Comparison of ENCODE assay signal across 9 cellular contexts in genomic region chr15:81304226-81304625, GRCh38. TPM values are rescaled to one million over a fixed set of nuclear protein-coding genes. Genes with fewer than 3 reads are reported as not detected.
DNase-seq lines count a peak whose midpoint lies in the region; ATAC-seq and TF ChIP-seq lines count a peak whose summit lies in the region.
"Had no signal": no experiment of that assay in that cellular context is flagged by ENCODE, and none has a peak within 500 bp of the region (broad histone marks: within the 10 kb centered on the region; RNA-seq: fewer than 3 reads in every experiment).

No MANE protein-coding gene starts in this region.

- WGBS in thyroid gland, 2 donors = 48 to 51% methylated on average over 5 of the region's 5 CpGs
- WGBS in prostate gland = 47% methylated on average over 5 of the region's 5 CpGs

- H3K27ac ChIP-seq in thyroid gland (peak overlapping the region in 2 of 3 donors; percentile 17 to 60), prostate gland (peak overlapping the region in 1 of 2 donors; percentile 34)

- H3K4me1 ChIP-seq in thyroid gland (peaks cover 0 to 28% of the 10 kb centered on the region in 2 donors), prostate gland (replicated peaks) (peaks cover 3% of the 10 kb centered on the region)

- TF ChIP-seq POLR2A in thyroid gland (IDR thresholded peaks at IDR 0.05) (no peak), prostate gland (IDR thresholded peaks at IDR 0.05) (no peak)

- no peak overlapping the region for H3K4me3 ChIP-seq in thyroid gland (replicated peaks in 1 of 3)
- H3K4me3 ChIP-seq in prostate gland = no peak overlapping the region

- no peaks in the 10 kb centered on the region for H3K27me3 Mint-ChIP-seq in activated T-cell treated with anti-CD3 and anti-CD28 coated beads, Interleukin-2, amount 50 U/mL, for 4 hours (ENCODE audit: low read depth)

- H3K9me3 Mint-ChIP-seq in activated T-cell treated with anti-CD3 and anti-CD28 coated beads, Interleukin-2, amount 50 U/mL, for 4 hours = no peaks in the 10 kb centered on the region
- H3K9me3 Mint-ChIP-seq in activated naive CD4-positive, alpha-beta T cell treated with anti-CD3 and anti-CD28 coated beads, Interleukin-2, amount 50 U/mL, for 72 hours = no peaks in the 10 kb centered on the region
- H3K9me3 Mint-ChIP-seq: nephron had no signal

- ATAC-seq in activated T-cell treated with anti-CD3 and anti-CD28 coated beads, Interleukin-2, amount 50 U/mL, for 4 hours = peak; percentile 7 to 20
- peak in 1 of 2 donors; percentile 23 for ATAC-seq in activated naive CD4-positive, alpha-beta T cell treated with anti-CD3 and anti-CD28 coated beads, Interleukin-2, amount 50 U/mL, for 72 hours

- peak overlapping the region; percentile 98 for H3K4me3 Mint-ChIP-seq in activated T-cell treated with anti-CD3 and anti-CD28 coated beads, Interleukin-2, amount 50 U/mL, for 4 hours
- H3K4me3 Mint-ChIP-seq: nephron had no signal

- peaks cover 3 to 4% of the 10 kb centered on the region in 2 donors for H3K36me3 ChIP-seq in thyroid gland
- H3K36me3 ChIP-seq in prostate gland = no peaks in the 10 kb centered on the region

- H3K27ac Mint-ChIP-seq in activated naive CD4-positive, alpha-beta T cell treated with anti-CD3 and anti-CD28 coated beads, Interleukin-2, amount 50 U/mL, for 72 hours = peak overlapping the region; percentile 41 to 92
- H3K27ac Mint-ChIP-seq: nephron had no signal

- peaks cover 75% of the 10 kb centered on the region for H3K36me3 Mint-ChIP-seq in activated T-cell treated with anti-CD3 and anti-CD28 coated beads, Interleukin-2, amount 50 U/mL, for 4 hours (ENCODE audit: insufficient read depth)
- peaks cover 75 to 94% of the 10 kb centered on the region in 2 donors for H3K36me3 Mint-ChIP-seq in activated naive CD4-positive, alpha-beta T cell treated with anti-CD3 and anti-CD28 coated beads, Interleukin-2, amount 50 U/mL, for 72 hours

- TF ChIP-seq CTCF in thyroid gland (IDR thresholded peaks at IDR 0.05) = no peak
- TF ChIP-seq CTCF in prostate gland (IDR thresholded peaks at IDR 0.05) = no peak

- intact Hi-C loops in thyroid gland (cut with DNase I) = no loop called here
- intact Hi-C loops in prostate gland (cut with DNase I) = no loop called here

- peaks cover 85% of the 10 kb centered on the region for H3K4me1 Mint-ChIP-seq in activated T-cell treated with anti-CD3 and anti-CD28 coated beads, Interleukin-2, amount 50 U/mL, for 4 hours (ENCODE audit: low read depth)

- H3K27me3 ChIP-seq in thyroid gland = no peaks in the 10 kb centered on the region
- no peaks in the 10 kb centered on the region for H3K27me3 ChIP-seq in prostate gland (replicated peaks; ENCODE audit: insufficient read depth)

- no peak for DNase-seq in activated T-cell treated with anti-CD3 and anti-CD28 coated beads, Interleukin-2, amount 50 U/mL, for 4 hours
- no peak for DNase-seq in activated T-cell treated with anti-CD3 and anti-CD28 coated beads, Interleukin-2, amount 50 U/mL, for 1 hour
- DNase-seq in activated naive CD4-positive, alpha-beta T cell treated with anti-CD3 and anti-CD28 coated beads, Interleukin-2, amount 50 U/mL, for 72 hours (ENCODE audit: low spot score in 2 of 2) = peak in 1 of 2 donors; percentile 35
- DNase-seq in hippocampal formation (lab: John Stamatoyannopoulos, UW) = peak; percentile 12 to 28
- DNase-seq in thyroid gland = peak; percentile 48 to 54
- no peak for DNase-seq in prostate gland (ENCODE audit: low spot score)
- DNase-seq in NCI-H2107 treated with DMSO at 0.1 percent for 48 hours (lab: John Stamatoyannopoulos, UW; ENCODE audit: unreplicated experiment) = no peak
- DNase-seq in NCI-H1105 (lab: John Stamatoyannopoulos, UW) = no peak

- H3K9me3 ChIP-seq in thyroid gland = no peaks in the 10 kb centered on the region
- no peaks in the 10 kb centered on the region for H3K9me3 ChIP-seq in prostate gland

RNA-seq across cellular contexts. Expression of gene STARD5, which starts 19.7 kb away (rescaled TPM):
- total RNA-seq in activated T-cell treated with anti-CD3 and anti-CD28 coated beads, Interleukin-2, amount 50 U/mL, for 4 hours = 1 to 10 TPM; 2.8 to 5.3 (median 3.7) TPM
- 1 to 10 TPM; 8.0 to 8.8 TPM for total RNA-seq in activated naive CD4-positive, alpha-beta T cell treated with anti-CD3 and anti-CD28 coated beads, Interleukin-2, amount 50 U/mL, for 72 hours
- total RNA-seq in thyroid gland = 10 to 100 TPM in 1 of 4 donors, 1 to 10 TPM in 3; 1.5 to 11.3 (median 8.5) TPM
- total RNA-seq in prostate gland = 10 to 100 TPM; 19.6 to 23.2 TPM

Comparison
In these comparisons a context has a peak if more than half of its experiments do, and no peak if none do; other contexts are left out.
1. DNase-seq: peak in hippocampal formation (2 of 2) and thyroid gland (2 of 2); none in activated T-cell treated with anti-CD3 and anti-CD28 coated beads, Interleukin-2, amount 50 U/mL, for 4 hours (single experiment), activated T-cell treated with anti-CD3 and anti-CD28 coated beads, Interleukin-2, amount 50 U/mL, for 1 hour (single experiment), prostate gland (single experiment), NCI-H2107 treated with DMSO at 0.1 percent for 48 hours (single experiment) and NCI-H1105 (single experiment).